ENCODE assay signal across 1 cellular context in the genomic region with DNA sequence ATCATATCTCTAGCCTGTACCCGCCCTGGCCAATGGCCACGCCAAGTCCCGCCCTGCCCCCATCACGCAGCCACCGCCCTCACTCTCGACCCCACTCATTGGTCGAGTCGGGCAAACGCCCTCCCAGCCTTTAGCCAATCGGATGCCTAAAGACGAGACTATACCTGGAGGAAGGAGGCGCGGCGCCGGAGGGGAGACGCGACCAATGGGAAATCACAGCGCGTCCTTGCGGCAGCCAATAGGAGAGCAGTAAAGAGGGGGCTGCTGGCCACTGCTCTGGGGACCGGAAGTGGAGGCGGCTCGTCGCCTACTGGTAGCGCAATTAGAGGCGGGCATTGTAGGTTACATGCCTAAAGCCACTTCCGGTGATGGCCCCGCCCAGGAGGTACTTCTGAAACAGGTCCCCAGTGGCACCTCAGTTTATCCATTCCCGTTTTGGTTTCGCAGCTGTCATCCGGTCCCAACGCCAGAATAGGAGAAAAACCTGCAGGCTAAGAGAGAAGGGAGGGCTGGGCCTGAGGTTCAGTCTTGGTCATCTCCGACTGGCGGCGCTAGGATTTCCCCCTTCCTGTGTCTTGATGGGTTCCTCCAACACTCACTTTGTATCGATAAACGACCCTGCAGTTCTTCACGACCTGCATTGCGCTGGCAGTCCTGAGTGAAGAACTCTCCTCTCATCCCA.
TF ChIP-seq lines count a peak whose summit lies in the region.

No MANE protein-coding gene starts in this region.

TF ChIP-seq in HEK293, 187 proteins besides CTCF, POLR2A, EP300 and RAD21 (continued from another document):
- TF ChIP-seq, protein P1, sequence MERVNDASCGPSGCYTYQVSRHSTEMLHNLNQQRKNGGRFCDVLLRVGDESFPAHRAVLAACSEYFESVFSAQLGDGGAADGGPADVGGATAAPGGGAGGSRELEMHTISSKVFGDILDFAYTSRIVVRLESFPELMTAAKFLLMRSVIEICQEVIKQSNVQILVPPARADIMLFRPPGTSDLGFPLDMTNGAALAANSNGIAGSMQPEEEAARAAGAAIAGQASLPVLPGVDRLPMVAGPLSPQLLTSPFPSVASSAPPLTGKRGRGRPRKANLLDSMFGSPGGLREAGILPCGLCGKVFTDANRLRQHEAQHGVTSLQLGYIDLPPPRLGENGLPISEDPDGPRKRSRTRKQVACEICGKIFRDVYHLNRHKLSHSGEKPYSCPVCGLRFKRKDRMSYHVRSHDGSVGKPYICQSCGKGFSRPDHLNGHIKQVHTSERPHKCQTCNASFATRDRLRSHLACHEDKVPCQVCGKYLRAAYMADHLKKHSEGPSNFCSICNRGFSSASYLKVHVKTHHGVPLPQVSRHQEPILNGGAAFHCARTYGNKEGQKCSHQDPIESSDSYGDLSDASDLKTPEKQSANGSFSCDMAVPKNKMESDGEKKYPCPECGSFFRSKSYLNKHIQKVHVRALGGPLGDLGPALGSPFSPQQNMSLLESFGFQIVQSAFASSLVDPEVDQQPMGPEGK (tag by site-specific recombination; IDR thresholded peaks at IDR 0.05), result peak; percentile 46; the same call in 1 of the 2 replicates
- no peak for TF ChIP-seq ZNF274 (IDR thresholded peaks at IDR 0.05; ENCODE audit: low read length)
- TF ChIP-seq ZNF274 (tag by site-specific recombination; IDR thresholded peaks at IDR 0.05; ENCODE audit: borderline replicate concordance), result no peak
- TF ChIP-seq, protein P2, sequence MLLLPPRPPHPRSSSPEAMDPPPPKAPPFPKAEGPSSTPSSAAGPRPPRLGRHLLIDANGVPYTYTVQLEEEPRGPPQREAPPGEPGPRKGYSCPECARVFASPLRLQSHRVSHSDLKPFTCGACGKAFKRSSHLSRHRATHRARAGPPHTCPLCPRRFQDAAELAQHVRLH (tag by site-specific recombination; IDR thresholded peaks at IDR 0.05), result peak; percentile 89
- peak; percentile 52; the same call in 1 of the 2 replicates for TF ChIP-seq OSR2 (tag by site-specific recombination; IDR thresholded peaks at IDR 0.05)
- TF ChIP-seq ZNF2 (tag by site-specific recombination; IDR thresholded peaks at IDR 0.05), result peak; percentile 81
- peak; percentile 99 for TF ChIP-seq ZBTB11 (tag by site-specific recombination; conservative IDR thresholded peaks at IDR 0.05; ENCODE audit: low read depth)
- peak; percentile 86 for TF ChIP-seq ZFHX2 (tag by site-specific recombination; conservative IDR thresholded peaks at IDR 0.05)
- peak; percentile 99 for TF ChIP-seq SP2 (tag by site-specific recombination; IDR thresholded peaks at IDR 0.05)
- TF ChIP-seq, protein P3, sequence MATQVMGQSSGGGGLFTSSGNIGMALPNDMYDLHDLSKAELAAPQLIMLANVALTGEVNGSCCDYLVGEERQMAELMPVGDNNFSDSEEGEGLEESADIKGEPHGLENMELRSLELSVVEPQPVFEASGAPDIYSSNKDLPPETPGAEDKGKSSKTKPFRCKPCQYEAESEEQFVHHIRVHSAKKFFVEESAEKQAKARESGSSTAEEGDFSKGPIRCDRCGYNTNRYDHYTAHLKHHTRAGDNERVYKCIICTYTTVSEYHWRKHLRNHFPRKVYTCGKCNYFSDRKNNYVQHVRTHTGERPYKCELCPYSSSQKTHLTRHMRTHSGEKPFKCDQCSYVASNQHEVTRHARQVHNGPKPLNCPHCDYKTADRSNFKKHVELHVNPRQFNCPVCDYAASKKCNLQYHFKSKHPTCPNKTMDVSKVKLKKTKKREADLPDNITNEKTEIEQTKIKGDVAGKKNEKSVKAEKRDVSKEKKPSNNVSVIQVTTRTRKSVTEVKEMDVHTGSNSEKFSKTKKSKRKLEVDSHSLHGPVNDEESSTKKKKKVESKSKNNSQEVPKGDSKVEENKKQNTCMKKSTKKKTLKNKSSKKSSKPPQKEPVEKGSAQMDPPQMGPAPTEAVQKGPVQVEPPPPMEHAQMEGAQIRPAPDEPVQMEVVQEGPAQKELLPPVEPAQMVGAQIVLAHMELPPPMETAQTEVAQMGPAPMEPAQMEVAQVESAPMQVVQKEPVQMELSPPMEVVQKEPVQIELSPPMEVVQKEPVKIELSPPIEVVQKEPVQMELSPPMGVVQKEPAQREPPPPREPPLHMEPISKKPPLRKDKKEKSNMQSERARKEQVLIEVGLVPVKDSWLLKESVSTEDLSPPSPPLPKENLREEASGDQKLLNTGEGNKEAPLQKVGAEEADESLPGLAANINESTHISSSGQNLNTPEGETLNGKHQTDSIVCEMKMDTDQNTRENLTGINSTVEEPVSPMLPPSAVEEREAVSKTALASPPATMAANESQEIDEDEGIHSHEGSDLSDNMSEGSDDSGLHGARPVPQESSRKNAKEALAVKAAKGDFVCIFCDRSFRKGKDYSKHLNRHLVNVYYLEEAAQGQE (tag by site-specific recombination; IDR thresholded peaks at IDR 0.05), result no peak
- TF ChIP-seq MEIS1 (CRISPR knock-in tag; IDR thresholded peaks at IDR 0.05; ENCODE audit: borderline replicate concordance), result no peak
- TF ChIP-seq ZSCAN4 (tag by site-specific recombination; IDR thresholded peaks at IDR 0.05), result no peak
- TF ChIP-seq TRIM28 (IDR thresholded peaks at IDR 0.05; ENCODE audit: borderline replicate concordance, low read length), result peak; percentile 84; the same call in 1 of the 2 replicates
- peak; percentile 26; the same call in 1 of the 2 replicates for TF ChIP-seq ZBTB21 (tag by site-specific recombination; IDR thresholded peaks at IDR 0.05)
- TF ChIP-seq ZBTB8A (tag by site-specific recombination; IDR thresholded peaks at IDR 0.05), result 0 out of 2 replicates have a peak, but pooled peaks have one; percentile 27
- peak; percentile 11; the same call in 1 of the 2 replicates for TF ChIP-seq KLF9 (tag by site-specific recombination; IDR thresholded peaks at IDR 0.05; ENCODE audit: low read depth)
